Comparison of ENCODE assay signal across 1 cellular context in the genomic region with DNA sequence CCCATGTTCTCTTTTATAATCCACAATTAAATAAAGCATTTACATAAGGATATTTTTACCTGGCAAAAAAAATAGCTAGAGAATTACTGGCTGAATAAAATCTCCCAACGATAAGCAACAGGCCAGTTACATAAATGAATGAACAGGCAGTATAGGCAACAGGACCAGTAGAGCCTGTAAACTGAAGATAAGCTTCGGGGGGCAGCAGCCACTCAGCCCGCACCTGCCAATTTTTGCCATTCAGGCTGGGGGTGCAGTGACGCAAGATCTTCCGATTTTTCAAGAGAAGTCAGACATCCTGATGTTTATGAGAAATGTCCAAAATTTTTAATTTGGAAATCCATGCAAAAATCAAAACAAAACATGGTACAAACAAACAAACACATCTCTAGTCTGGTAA.
TF ChIP-seq lines count a peak whose summit lies in the region.

No MANE protein-coding gene starts in this region.

TF ChIP-seq in K562, 482 proteins besides CTCF, POLR2A, EP300 and RAD21 (continued from another document and continues in another):
- TF ChIP-seq, protein P1, sequence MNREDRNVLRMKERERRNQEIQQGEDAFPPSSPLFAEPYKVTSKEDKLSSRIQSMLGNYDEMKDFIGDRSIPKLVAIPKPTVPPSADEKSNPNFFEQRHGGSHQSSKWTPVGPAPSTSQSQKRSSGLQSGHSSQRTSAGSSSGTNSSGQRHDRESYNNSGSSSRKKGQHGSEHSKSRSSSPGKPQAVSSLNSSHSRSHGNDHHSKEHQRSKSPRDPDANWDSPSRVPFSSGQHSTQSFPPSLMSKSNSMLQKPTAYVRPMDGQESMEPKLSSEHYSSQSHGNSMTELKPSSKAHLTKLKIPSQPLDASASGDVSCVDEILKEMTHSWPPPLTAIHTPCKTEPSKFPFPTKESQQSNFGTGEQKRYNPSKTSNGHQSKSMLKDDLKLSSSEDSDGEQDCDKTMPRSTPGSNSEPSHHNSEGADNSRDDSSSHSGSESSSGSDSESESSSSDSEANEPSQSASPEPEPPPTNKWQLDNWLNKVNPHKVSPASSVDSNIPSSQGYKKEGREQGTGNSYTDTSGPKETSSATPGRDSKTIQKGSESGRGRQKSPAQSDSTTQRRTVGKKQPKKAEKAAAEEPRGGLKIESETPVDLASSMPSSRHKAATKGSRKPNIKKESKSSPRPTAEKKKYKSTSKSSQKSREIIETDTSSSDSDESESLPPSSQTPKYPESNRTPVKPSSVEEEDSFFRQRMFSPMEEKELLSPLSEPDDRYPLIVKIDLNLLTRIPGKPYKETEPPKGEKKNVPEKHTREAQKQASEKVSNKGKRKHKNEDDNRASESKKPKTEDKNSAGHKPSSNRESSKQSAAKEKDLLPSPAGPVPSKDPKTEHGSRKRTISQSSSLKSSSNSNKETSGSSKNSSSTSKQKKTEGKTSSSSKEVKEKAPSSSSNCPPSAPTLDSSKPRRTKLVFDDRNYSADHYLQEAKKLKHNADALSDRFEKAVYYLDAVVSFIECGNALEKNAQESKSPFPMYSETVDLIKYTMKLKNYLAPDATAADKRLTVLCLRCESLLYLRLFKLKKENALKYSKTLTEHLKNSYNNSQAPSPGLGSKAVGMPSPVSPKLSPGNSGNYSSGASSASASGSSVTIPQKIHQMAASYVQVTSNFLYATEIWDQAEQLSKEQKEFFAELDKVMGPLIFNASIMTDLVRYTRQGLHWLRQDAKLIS (CRISPR knock-in tag; IDR thresholded peaks at IDR 0.05), result no peak
- no peak for TF ChIP-seq PHTF2 (CRISPR knock-in tag; IDR thresholded peaks at IDR 0.05)
- no peak for TF ChIP-seq TEAD1 (CRISPR knock-in tag; IDR thresholded peaks at IDR 0.05)
- TF ChIP-seq, protein P2, sequence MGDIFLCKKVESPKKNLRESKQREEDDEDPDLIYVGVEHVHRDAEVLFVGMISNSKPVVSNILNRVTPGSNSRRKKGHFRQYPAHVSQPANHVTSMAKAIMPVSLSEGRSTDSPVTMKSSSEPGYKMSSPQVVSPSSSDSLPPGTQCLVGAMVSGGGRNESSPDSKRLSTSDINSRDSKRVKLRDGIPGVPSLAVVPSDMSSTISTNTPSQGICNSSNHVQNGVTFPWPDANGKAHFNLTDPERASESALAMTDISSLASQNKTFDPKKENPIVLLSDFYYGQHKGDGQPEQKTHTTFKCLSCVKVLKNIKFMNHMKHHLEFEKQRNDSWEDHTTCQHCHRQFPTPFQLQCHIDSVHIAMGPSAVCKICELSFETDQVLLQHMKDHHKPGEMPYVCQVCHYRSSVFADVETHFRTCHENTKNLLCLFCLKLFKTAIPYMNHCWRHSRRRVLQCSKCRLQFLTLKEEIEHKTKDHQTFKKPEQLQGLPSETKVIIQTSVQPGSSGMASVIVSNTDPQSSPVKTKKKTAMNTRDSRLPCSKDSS (IDR thresholded peaks at IDR 0.05; ENCODE audit: low read depth, partially characterized antibody), result no peak
- TF ChIP-seq HDAC6 (IDR thresholded peaks at IDR 0.05; ENCODE audit: low read depth, low read length), result no peak
- no peak for TF ChIP-seq MTA1 (IDR thresholded peaks at IDR 0.05; ENCODE audit: borderline replicate concordance)
- TF ChIP-seq GATAD2A (IDR thresholded peaks at IDR 0.05), result no peak
- TF ChIP-seq, protein P3, sequence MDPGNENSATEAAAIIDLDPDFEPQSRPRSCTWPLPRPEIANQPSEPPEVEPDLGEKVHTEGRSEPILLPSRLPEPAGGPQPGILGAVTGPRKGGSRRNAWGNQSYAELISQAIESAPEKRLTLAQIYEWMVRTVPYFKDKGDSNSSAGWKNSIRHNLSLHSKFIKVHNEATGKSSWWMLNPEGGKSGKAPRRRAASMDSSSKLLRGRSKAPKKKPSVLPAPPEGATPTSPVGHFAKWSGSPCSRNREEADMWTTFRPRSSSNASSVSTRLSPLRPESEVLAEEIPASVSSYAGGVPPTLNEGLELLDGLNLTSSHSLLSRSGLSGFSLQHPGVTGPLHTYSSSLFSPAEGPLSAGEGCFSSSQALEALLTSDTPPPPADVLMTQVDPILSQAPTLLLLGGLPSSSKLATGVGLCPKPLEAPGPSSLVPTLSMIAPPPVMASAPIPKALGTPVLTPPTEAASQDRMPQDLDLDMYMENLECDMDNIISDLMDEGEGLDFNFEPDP (CRISPR knock-in tag; IDR thresholded peaks at IDR 0.05), result no peak
- TF ChIP-seq RFX7 (CRISPR knock-in tag; IDR thresholded peaks at IDR 0.05), result no peak
- no peak for TF ChIP-seq POLR2AphosphoS2 (IDR thresholded peaks at IDR 0.05; ENCODE audit: low read length)
- TF ChIP-seq RFX5 (IDR thresholded peaks at IDR 0.05; ENCODE audit: low read depth, low read length), result no peak
- TF ChIP-seq, protein P4, sequence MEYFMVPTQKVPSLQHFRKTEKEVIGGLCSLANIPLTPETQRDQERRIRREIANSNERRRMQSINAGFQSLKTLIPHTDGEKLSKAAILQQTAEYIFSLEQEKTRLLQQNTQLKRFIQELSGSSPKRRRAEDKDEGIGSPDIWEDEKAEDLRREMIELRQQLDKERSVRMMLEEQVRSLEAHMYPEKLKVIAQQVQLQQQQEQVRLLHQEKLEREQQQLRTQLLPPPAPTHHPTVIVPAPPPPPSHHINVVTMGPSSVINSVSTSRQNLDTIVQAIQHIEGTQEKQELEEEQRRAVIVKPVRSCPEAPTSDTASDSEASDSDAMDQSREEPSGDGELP (CRISPR knock-in tag; IDR thresholded peaks at IDR 0.05; ENCODE audit: borderline replicate concordance), result no peak
- TF ChIP-seq JUNB (CRISPR knock-in tag; conservative IDR thresholded peaks at IDR 0.05), result no peak
- no peak for TF ChIP-seq NR2C2 (CRISPR knock-in tag; IDR thresholded peaks at IDR 0.05)
- no peak for TF ChIP-seq NR2C2 (tag; IDR thresholded peaks at IDR 0.05)
- TF ChIP-seq, protein P5, sequence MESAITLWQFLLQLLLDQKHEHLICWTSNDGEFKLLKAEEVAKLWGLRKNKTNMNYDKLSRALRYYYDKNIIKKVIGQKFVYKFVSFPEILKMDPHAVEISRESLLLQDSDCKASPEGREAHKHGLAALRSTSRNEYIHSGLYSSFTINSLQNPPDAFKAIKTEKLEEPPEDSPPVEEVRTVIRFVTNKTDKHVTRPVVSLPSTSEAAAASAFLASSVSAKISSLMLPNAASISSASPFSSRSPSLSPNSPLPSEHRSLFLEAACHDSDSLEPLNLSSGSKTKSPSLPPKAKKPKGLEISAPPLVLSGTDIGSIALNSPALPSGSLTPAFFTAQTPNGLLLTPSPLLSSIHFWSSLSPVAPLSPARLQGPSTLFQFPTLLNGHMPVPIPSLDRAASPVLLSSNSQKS (CRISPR knock-in tag; IDR thresholded peaks at IDR 0.05), result no peak
- no peak for TF ChIP-seq ZNF707 (CRISPR knock-in tag; conservative IDR thresholded peaks at IDR 0.05)
- peak; percentile 92 for TF ChIP-seq CBFA2T3 (IDR thresholded peaks at IDR 0.05)
- peak; percentile 73 to 82 for TF ChIP-seq TRIM24 (IDR thresholded peaks at IDR 0.05)
- TF ChIP-seq, protein P6, sequence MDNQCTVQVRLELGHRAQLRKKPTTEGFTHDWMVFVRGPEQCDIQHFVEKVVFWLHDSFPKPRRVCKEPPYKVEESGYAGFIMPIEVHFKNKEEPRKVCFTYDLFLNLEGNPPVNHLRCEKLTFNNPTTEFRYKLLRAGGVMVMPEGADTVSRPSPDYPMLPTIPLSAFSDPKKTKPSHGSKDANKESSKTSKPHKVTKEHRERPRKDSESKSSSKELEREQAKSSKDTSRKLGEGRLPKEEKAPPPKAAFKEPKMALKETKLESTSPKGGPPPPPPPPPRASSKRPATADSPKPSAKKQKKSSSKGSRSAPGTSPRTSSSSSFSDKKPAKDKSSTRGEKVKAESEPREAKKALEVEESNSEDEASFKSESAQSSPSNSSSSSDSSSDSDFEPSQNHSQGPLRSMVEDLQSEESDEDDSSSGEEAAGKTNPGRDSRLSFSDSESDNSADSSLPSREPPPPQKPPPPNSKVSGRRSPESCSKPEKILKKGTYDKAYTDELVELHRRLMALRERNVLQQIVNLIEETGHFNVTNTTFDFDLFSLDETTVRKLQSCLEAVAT (IDR thresholded peaks at IDR 0.05), result no peak
- TF ChIP-seq, protein P7, sequence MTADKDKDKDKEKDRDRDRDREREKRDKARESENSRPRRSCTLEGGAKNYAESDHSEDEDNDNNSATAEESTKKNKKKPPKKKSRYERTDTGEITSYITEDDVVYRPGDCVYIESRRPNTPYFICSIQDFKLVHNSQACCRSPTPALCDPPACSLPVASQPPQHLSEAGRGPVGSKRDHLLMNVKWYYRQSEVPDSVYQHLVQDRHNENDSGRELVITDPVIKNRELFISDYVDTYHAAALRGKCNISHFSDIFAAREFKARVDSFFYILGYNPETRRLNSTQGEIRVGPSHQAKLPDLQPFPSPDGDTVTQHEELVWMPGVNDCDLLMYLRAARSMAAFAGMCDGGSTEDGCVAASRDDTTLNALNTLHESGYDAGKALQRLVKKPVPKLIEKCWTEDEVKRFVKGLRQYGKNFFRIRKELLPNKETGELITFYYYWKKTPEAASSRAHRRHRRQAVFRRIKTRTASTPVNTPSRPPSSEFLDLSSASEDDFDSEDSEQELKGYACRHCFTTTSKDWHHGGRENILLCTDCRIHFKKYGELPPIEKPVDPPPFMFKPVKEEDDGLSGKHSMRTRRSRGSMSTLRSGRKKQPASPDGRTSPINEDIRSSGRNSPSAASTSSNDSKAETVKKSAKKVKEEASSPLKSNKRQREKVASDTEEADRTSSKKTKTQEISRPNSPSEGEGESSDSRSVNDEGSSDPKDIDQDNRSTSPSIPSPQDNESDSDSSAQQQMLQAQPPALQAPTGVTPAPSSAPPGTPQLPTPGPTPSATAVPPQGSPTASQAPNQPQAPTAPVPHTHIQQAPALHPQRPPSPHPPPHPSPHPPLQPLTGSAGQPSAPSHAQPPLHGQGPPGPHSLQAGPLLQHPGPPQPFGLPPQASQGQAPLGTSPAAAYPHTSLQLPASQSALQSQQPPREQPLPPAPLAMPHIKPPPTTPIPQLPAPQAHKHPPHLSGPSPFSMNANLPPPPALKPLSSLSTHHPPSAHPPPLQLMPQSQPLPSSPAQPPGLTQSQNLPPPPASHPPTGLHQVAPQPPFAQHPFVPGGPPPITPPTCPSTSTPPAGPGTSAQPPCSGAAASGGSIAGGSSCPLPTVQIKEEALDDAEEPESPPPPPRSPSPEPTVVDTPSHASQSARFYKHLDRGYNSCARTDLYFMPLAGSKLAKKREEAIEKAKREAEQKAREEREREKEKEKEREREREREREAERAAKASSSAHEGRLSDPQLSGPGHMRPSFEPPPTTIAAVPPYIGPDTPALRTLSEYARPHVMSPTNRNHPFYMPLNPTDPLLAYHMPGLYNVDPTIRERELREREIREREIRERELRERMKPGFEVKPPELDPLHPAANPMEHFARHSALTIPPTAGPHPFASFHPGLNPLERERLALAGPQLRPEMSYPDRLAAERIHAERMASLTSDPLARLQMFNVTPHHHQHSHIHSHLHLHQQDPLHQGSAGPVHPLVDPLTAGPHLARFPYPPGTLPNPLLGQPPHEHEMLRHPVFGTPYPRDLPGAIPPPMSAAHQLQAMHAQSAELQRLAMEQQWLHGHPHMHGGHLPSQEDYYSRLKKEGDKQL (CRISPR knock-in tag; IDR thresholded peaks at IDR 0.05; ENCODE audit: borderline replicate concordance), result no peak
- TF ChIP-seq HIVEP1 (CRISPR knock-in tag; IDR thresholded peaks at IDR 0.05), result no peak
- no peak for TF ChIP-seq MCM3 (IDR thresholded peaks at IDR 0.05)
- TF ChIP-seq RHOXF2B (CRISPR knock-in tag; conservative IDR thresholded peaks at IDR 0.05), result no peak
- TF ChIP-seq ZNF347 (CRISPR knock-in tag; IDR thresholded peaks at IDR 0.05; ENCODE audit: low read depth), result no peak
- no peak for TF ChIP-seq ZBTB17 (CRISPR knock-in tag; IDR thresholded peaks at IDR 0.05)
- no peak for TF ChIP-seq HMG20B (CRISPR knock-in tag; IDR thresholded peaks at IDR 0.05)
- TF ChIP-seq RBM15 (IDR thresholded peaks at IDR 0.05; ENCODE audit: insufficient read depth, low read length), result no peak
- no peak for TF ChIP-seq SREBF2 (CRISPR knock-in tag; IDR thresholded peaks at IDR 0.05)
- peak; percentile 70 for TF ChIP-seq MTA2 (IDR thresholded peaks at IDR 0.05; ENCODE audit: low read depth)
- TF ChIP-seq, protein P8, sequence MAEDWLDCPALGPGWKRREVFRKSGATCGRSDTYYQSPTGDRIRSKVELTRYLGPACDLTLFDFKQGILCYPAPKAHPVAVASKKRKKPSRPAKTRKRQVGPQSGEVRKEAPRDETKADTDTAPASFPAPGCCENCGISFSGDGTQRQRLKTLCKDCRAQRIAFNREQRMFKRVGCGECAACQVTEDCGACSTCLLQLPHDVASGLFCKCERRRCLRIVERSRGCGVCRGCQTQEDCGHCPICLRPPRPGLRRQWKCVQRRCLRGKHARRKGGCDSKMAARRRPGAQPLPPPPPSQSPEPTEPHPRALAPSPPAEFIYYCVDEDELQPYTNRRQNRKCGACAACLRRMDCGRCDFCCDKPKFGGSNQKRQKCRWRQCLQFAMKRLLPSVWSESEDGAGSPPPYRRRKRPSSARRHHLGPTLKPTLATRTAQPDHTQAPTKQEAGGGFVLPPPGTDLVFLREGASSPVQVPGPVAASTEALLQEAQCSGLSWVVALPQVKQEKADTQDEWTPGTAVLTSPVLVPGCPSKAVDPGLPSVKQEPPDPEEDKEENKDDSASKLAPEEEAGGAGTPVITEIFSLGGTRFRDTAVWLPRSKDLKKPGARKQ (CRISPR knock-in tag; IDR thresholded peaks at IDR 0.05), result no peak
- no peak for TF ChIP-seq ZKSCAN1 (IDR thresholded peaks at IDR 0.05; ENCODE audit: low read depth, low read length)
- TF ChIP-seq, protein P9, sequence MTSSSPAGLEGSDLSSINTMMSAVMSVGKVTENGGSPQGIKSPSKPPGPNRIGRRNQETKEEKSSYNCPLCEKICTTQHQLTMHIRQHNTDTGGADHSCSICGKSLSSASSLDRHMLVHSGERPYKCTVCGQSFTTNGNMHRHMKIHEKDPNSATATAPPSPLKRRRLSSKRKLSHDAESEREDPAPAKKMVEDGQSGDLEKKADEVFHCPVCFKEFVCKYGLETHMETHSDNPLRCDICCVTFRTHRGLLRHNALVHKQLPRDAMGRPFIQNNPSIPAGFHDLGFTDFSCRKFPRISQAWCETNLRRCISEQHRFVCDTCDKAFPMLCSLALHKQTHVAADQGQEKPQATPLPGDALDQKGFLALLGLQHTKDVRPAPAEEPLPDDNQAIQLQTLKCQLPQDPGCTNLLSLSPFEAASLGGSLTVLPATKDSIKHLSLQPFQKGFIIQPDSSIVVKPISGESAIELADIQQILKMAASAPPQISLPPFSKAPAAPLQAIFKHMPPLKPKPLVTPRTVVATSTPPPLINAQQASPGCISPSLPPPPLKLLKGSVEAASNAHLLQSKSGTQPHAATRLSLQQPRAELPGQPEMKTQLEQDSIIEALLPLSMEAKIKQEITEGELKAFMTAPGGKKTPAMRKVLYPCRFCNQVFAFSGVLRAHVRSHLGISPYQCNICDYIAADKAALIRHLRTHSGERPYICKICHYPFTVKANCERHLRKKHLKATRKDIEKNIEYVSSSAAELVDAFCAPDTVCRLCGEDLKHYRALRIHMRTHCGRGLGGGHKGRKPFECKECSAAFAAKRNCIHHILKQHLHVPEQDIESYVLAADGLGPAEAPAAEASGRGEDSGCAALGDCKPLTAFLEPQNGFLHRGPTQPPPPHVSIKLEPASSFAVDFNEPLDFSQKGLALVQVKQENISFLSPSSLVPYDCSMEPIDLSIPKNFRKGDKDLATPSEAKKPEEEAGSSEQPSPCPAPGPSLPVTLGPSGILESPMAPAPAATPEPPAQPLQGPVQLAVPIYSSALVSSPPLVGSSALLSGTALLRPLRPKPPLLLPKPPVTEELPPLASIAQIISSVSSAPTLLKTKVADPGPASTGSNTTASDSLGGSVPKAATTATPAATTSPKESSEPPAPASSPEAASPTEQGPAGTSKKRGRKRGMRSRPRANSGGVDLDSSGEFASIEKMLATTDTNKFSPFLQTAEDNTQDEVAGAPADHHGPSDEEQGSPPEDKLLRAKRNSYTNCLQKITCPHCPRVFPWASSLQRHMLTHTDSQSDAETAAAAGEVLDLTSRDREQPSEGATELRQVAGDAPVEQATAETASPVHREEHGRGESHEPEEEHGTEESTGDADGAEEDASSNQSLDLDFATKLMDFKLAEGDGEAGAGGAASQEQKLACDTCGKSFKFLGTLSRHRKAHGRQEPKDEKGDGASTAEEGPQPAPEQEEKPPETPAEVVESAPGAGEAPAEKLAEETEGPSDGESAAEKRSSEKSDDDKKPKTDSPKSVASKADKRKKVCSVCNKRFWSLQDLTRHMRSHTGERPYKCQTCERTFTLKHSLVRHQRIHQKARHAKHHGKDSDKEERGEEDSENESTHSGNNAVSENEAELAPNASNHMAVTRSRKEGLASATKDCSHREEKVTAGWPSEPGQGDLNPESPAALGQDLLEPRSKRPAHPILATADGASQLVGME (CRISPR knock-in tag; IDR thresholded peaks at IDR 0.05), result no peak
